ENCODE assay signal across 8 cellular contexts in the genomic region with DNA sequence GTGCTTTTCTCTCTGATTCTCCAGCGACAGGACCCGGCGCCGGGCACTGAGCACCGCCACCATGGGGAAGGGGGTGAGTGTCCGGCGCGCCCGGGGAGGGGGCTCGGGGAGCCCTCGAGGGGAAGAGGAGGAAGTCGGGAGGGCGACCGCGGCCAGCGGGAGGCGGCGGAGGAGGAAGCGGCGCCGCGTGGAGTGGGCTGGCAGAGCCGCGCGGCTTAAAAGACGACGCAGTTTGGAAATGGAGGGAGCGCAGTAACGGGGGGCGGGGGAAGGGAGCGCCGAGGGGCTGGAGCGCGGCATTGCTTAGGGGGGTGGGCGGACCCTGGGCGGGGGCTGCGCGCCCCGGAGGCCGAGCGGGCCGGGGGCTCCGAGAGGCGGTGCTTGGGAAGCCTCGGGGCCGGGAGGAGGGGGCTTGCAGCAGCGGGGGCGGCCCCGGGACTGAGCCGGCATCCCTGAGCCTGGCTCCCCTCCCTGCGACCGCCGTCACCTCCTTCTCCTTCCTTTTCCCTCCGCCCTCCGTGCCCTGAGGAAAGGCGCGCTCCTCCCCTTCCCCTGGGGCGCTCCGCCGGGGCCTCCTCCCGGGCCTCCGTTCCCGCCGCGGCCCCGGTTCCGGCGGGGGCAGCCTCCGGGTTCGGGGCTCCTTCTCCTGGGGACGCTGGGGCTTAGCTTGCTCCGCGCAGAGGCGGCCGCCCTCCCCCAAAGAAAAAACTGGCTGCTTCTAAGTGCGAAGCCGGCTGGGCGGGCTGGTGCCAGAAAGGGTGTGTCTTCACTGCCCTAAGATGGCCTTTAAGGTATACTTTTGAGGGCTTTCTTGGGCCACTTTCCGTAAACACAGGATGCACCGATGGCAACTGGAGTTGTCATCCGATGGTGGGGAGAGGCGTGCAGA. TPM values are rescaled to one million over a fixed set of nuclear protein-coding genes. Genes with fewer than 3 reads are reported as not detected.
DNase-seq lines count a peak whose midpoint lies in the region; FAIRE-seq and TF ChIP-seq lines count a peak whose summit lies in the region.

No MANE protein-coding gene starts in this region.

- no peaks in the 10 kb centered on the region for H3K36me3 ChIP-seq in MG63
- no peaks in the 10 kb centered on the region for H3K36me3 ChIP-seq in keratinocyte (ENCODE audit: control insufficient read depth in 2 of 2, extremely low read depth in 1 of 2, insufficient read depth in 2 of 2, low read length in 2 of 2)

- no peak for FAIRE-seq in keratinocyte (lab: Jason Lieb, UNC)

- peak overlapping the region; percentile 78 for H3K9ac ChIP-seq in keratinocyte (ENCODE audit: control insufficient read depth, extremely low read depth, insufficient read depth, low read length)

- no peaks in the 10 kb centered on the region for H3K9me3 ChIP-seq in MG63
- H3K9me3 ChIP-seq in keratinocyte (ENCODE audit: control insufficient read depth, low read depth, low read length) = no peaks in the 10 kb centered on the region

- no peaks in the 10 kb centered on the region for H3K9me1 ChIP-seq in keratinocyte (ENCODE audit: control insufficient read depth, extremely low read depth, insufficient read depth, low read length)

- H3K4me3 ChIP-seq in MG63 = peak overlapping the region; percentile 80
- H3K4me3 ChIP-seq in cardiac fibroblast (replicated peaks in 1 of 2; ENCODE audit: low read depth in 2 of 2, low read length in 2 of 2) = peak overlapping the region; percentile 76 to 84
- peak overlapping the region; percentile 82 to 94 (median 86) for H3K4me3 ChIP-seq in keratinocyte (ENCODE audit: control insufficient read depth in 2 of 3, extremely low read depth in 1 of 3, insufficient read depth in 2 of 3, low read depth in 1 of 3, low read length in 3 of 3)

- H3K27ac ChIP-seq in keratinocyte (ENCODE audit: control insufficient read depth, insufficient read depth, low read length) = peak overlapping the region; percentile 96

- H4K20me1 ChIP-seq in keratinocyte (ENCODE audit: control insufficient read depth, extremely low read depth, insufficient read depth, low read length) = no peaks in the 10 kb centered on the region

- dilution Hi-C loops in keratinocyte (cut with MboI; ENCODE audit: extremely low pct_ligation_motif_present, low sequenced_read_pairs) = no loop called here

- DNase-seq in C1 segment of cervical spinal cord (lab: John Stamatoyannopoulos, UW) (peak in 11 of 14 donors; percentile 31 to 75 (median 49)), GM20000 (ENCODE audit: low spot score) (peak; percentile 60), MG63 (peak; percentile 71), UCSD-AML1 (lab: John Stamatoyannopoulos, UW; ENCODE audit: unreplicated experiment) (peak; percentile 77), cardiac fibroblast (ENCODE audit: low read depth in 2 of 2) (peak; percentile 58 to 62), keratinocyte (ENCODE audit: low read depth, low spot score) (no peak), GF-D8 (lab: John Stamatoyannopoulos, UW) (no peak)
- DNase-seq in stimulated activated CD4-positive, alpha-beta T cell treated with anti-CD3 and anti-CD28 coated beads, Interleukin-12 subunit alpha, Interleukin-12 subunit beta, amount 100 ng/mL, for 4 hours = peak; percentile 46

- TF ChIP-seq CTCF in GM20000 (IDR thresholded peaks at IDR 0.05; ENCODE audit: extremely low read depth, missing control alignments) (no peak), cardiac fibroblast (IDR thresholded peaks at IDR 0.05; ENCODE audit: low read depth, low read length) (no peak), keratinocyte (optimal IDR thresholded peaks at IDR 0.05 in 1 of 3, IDR thresholded peaks at IDR 0.05 in 1 of 3, conservative IDR thresholded peaks at IDR 0.05 in 1 of 3; ENCODE audit: extremely low read depth in 1 of 3, insufficient read depth in 2 of 3, low read length in 3 of 3) (no peak)

- no peaks in the 10 kb centered on the region for H3K27me3 ChIP-seq in MG63
- peaks cover 3% of the 10 kb centered on the region for H3K27me3 ChIP-seq in keratinocyte (ENCODE audit: control insufficient read depth, extremely low read depth, insufficient read depth, low read length)

- peaks cover 32% of the 10 kb centered on the region for H3K79me2 ChIP-seq in keratinocyte (ENCODE audit: control insufficient read depth, insufficient read depth, low read length)

- peak overlapping the region; percentile 88 for H3K4me2 ChIP-seq in keratinocyte (ENCODE audit: control insufficient read depth, extremely low read depth, insufficient read depth, low read depth, low read length)

- H3K4me1 ChIP-seq in keratinocyte (ENCODE audit: control insufficient read depth, extremely low read depth, insufficient read depth, low read length) = peaks cover 44% of the 10 kb centered on the region

- H2AFZ ChIP-seq in keratinocyte (ENCODE audit: control insufficient read depth, low read length) = peak overlapping the region; percentile 23

RNA-seq across cellular contexts. Expression of a gene that starts 0.7 kb away (rescaled TPM):
- 88.6 and 124 TPM in 2 replicates for total RNA-seq in MG63 (2014; rRNA removed; shearing (Covaris generic); ENCODE audit: low replicate concordance)
- 357 to 412 TPM (median 381 TPM) in 3 replicates for polyA plus RNA-seq in keratinocyte
- polyA plus RNA-seq in keratinocyte (2011; ENCODE audit: low read depth) = 305 TPM
- 239 and 241 TPM in 2 replicates for polyA plus RNA-seq in keratinocyte (2011; cell fraction: cytosol; rRNA removed)
- 486 and 517 TPM in 2 replicates for polyA plus RNA-seq in keratinocyte (2011; cell fraction: nucleus; rRNA removed)
- polyA plus RNA-seq in keratinocyte (2012; ENCODE audit: low replicate concordance) = 252 and 318 TPM in 2 replicates
- 225 to 603 TPM (median 478 TPM) in 3 replicates for polyA minus RNA-seq in keratinocyte
- 257 TPM for polyA minus RNA-seq in keratinocyte (2011; cell fraction: cytosol; rRNA and poly(A)+ RNA removed)
- polyA minus RNA-seq in keratinocyte (2011; cell fraction: nucleus; rRNA and poly(A)+ RNA removed) = 329 and 500 TPM in 2 replicates

Comparison
In these comparisons a context has a peak if more than half of its experiments do, and no peak if none do; other contexts are left out.
1. DNase-seq: peak in C1 segment of cervical spinal cord (11 of 14), GM20000 (single experiment), MG63 (single experiment), UCSD-AML1 (single experiment), cardiac fibroblast (2 of 2) and stimulated activated CD4-positive, alpha-beta T cell treated with anti-CD3 and anti-CD28 coated beads, Interleukin-12 subunit alpha, Interleukin-12 subunit beta, amount 100 ng/mL, for 4 hours (single experiment); none in keratinocyte (single experiment) and GF-D8 (single experiment).
2. Peak in every context shown above with its lines, with median percentiles within 50 percentile points of each other: H3K4me3 ChIP-seq.